In genomic region chr5:119336846-119337564, GRCh38 we compare ENCODE assay signal across 9 cellular contexts. TPM values are rescaled to one million over a fixed set of nuclear protein-coding genes. Genes with fewer than 3 reads are reported as not detected.
DNase-seq lines count a peak whose midpoint lies in the region; ATAC-seq lines count a peak whose summit lies in the region.
"Had no signal": no experiment of that assay in that cellular context is flagged by ENCODE, and none has a peak within 500 bp of the region (broad histone marks: within the 10 kb centered on the region; RNA-seq: fewer than 3 reads in every experiment).

No MANE protein-coding gene starts in this region.

- peaks cover 77% of the 10 kb centered on the region for H3K4me1 Mint-ChIP-seq in activated CD4-positive, alpha-beta T cell treated with anti-CD3 and anti-CD28 coated beads, Interleukin-2, amount 10 ng/mL, durations not matched to agents 24 days and 14 days
- H3K4me1 Mint-ChIP-seq in IgD-negative memory B cell = peaks cover 51 to 68% (median 64%) of the 10 kb centered on the region in 3 donors
- peaks cover 79% of the 10 kb centered on the region for H3K4me1 Mint-ChIP-seq in activated CD4-positive, alpha-beta memory T cell treated with anti-CD3 and anti-CD28 coated beads, Interleukin-2, amount 10 ng/mL, durations not matched to agents 7 days and 5 days
- peaks cover 78 to 95% of the 10 kb centered on the region in 2 donors for H3K4me1 Mint-ChIP-seq in natural killer cell treated with Interleukin-12 subunit alpha and Interleukin-12 subunit beta and Interleukin-15 and Interleukin-18, amount 100 ng/mL, for 72 hours (ENCODE audit: low read depth in 2 of 2)

- POLR2A ChIA-PET in activated CD4-positive, alpha-beta memory T cell treated with anti-CD3 and anti-CD28 coated beads, Interleukin-2, amount 10 ng/mL, durations not matched to agents 7 days and 5 days (lab: Charles Lee) = interaction anchor here (0.8 to 23.6 kb wide), 11 partner anchors 5 to 266 kb away, joined by 3 to 779 read pairs (median 64); partner anchors contain the start of genes DMXL1 and TNFAIP8

- intact Hi-C loops in activated CD4-positive, alpha-beta T cell treated with anti-CD3 and anti-CD28 coated beads, Interleukin-2, amount 10 ng/mL, durations not matched to agents 24 days and 14 days (cut with micrococcal nuclease) = no loop called here

- peaks cover 10% of the 10 kb centered on the region for H3K36me3 Mint-ChIP-seq in activated CD4-positive, alpha-beta T cell treated with anti-CD3 and anti-CD28 coated beads, Interleukin-2, amount 10 ng/mL, durations not matched to agents 24 days and 14 days (ENCODE audit: low read depth)
- no peaks in the 10 kb centered on the region for H3K36me3 Mint-ChIP-seq in IgD-negative memory B cell
- H3K36me3 Mint-ChIP-seq in activated CD4-positive, alpha-beta memory T cell treated with anti-CD3 and anti-CD28 coated beads, Interleukin-2, amount 10 ng/mL, durations not matched to agents 7 days and 5 days (ENCODE audit: low read depth) = peaks cover 51% of the 10 kb centered on the region
- H3K36me3 Mint-ChIP-seq in natural killer cell treated with Interleukin-12 subunit alpha and Interleukin-12 subunit beta and Interleukin-15 and Interleukin-18, amount 100 ng/mL, for 72 hours = no peaks in the 10 kb centered on the region

- H3K4me3 Mint-ChIP-seq in activated CD4-positive, alpha-beta T cell treated with anti-CD3 and anti-CD28 coated beads, Interleukin-2, amount 10 ng/mL, durations not matched to agents 24 days and 14 days = peak overlapping the region; percentile 82
- H3K4me3 Mint-ChIP-seq in IgD-negative memory B cell = peak overlapping the region; percentile 61 to 93 (median 76)
- peak overlapping the region; percentile 57 for H3K4me3 Mint-ChIP-seq in activated CD4-positive, alpha-beta memory T cell treated with anti-CD3 and anti-CD28 coated beads, Interleukin-2, amount 10 ng/mL, durations not matched to agents 7 days and 5 days
- peak overlapping the region; percentile 42 for H3K4me3 Mint-ChIP-seq in natural killer cell treated with Interleukin-12 subunit alpha and Interleukin-12 subunit beta and Interleukin-15 and Interleukin-18, amount 100 ng/mL, for 72 hours

- no peak for DNase-seq in activated CD4-positive, alpha-beta T cell treated with anti-CD3 and anti-CD28 coated beads, Interleukin-2, amount 10 ng/mL, durations not matched to agents 24 days and 14 days
- DNase-seq in activated CD4-positive, alpha-beta T cell treated with anti-CD3 and anti-CD28 coated beads, Interleukin-2, amount 50 U/mL, for 48 hours = no peak
- no peak for DNase-seq in activated CD4-positive, alpha-beta memory T cell treated with anti-CD3 and anti-CD28 coated beads, Interleukin-2, amount 10 ng/mL, durations not matched to agents 7 days and 5 days
- DNase-seq in natural killer cell treated with Interleukin-12 subunit alpha and Interleukin-12 subunit beta and Interleukin-15 and Interleukin-18, amount 100 ng/mL, for 72 hours (ENCODE audit: low spot score) = no peak
- DNase-seq in NCI-H345 treated with DMSO at 0.1 percent for 48 hours (lab: John Stamatoyannopoulos, UW; ENCODE audit: unreplicated experiment) (no peak), SIG-M5 (lab: John Stamatoyannopoulos, UW) (no peak)
- DNase-seq: NCI-H510A had no signal

- H3K27ac Mint-ChIP-seq in activated CD4-positive, alpha-beta T cell treated with anti-CD3 and anti-CD28 coated beads, Interleukin-2, amount 10 ng/mL, durations not matched to agents 24 days and 14 days = peak overlapping the region; percentile 92
- H3K27ac Mint-ChIP-seq in IgD-negative memory B cell = peak overlapping the region; percentile 88 to 98 (median 92)
- peak overlapping the region; percentile 94 for H3K27ac Mint-ChIP-seq in activated CD4-positive, alpha-beta memory T cell treated with anti-CD3 and anti-CD28 coated beads, Interleukin-2, amount 10 ng/mL, durations not matched to agents 7 days and 5 days
- peak overlapping the region; percentile 98 to 99 for H3K27ac Mint-ChIP-seq in natural killer cell treated with Interleukin-12 subunit alpha and Interleukin-12 subunit beta and Interleukin-15 and Interleukin-18, amount 100 ng/mL, for 72 hours

- H3K9me3 Mint-ChIP-seq in activated CD4-positive, alpha-beta T cell treated with anti-CD3 and anti-CD28 coated beads, Interleukin-2, amount 10 ng/mL, durations not matched to agents 24 days and 14 days = no peaks in the 10 kb centered on the region
- no peaks in the 10 kb centered on the region for H3K9me3 Mint-ChIP-seq in IgD-negative memory B cell
- no peaks in the 10 kb centered on the region for H3K9me3 Mint-ChIP-seq in activated CD4-positive, alpha-beta memory T cell treated with anti-CD3 and anti-CD28 coated beads, Interleukin-2, amount 10 ng/mL, durations not matched to agents 7 days and 5 days
- no peaks in the 10 kb centered on the region for H3K9me3 Mint-ChIP-seq in natural killer cell treated with Interleukin-12 subunit alpha and Interleukin-12 subunit beta and Interleukin-15 and Interleukin-18, amount 100 ng/mL, for 72 hours

- CTCF ChIA-PET in activated CD4-positive, alpha-beta memory T cell treated with anti-CD3 and anti-CD28 coated beads, Interleukin-2, amount 10 ng/mL, durations not matched to agents 7 days and 5 days (lab: Charles Lee) = interaction anchor here (0.5 to 10.4 kb wide), 14 partner anchors 8 to 349 kb away, joined by 3 to 77 read pairs (median 5); partner anchors contain the start of genes DTWD2 and TNFAIP8

- ATAC-seq in natural killer cell treated with Interleukin-12 subunit alpha and Interleukin-12 subunit beta and Interleukin-15 and Interleukin-18, amount 100 ng/mL, for 72 hours = no peak
- no peak for ATAC-seq in HG02759 (IDR thresholded peaks at IDR 0.05; ENCODE audit: unreplicated experiment)

- H3K27me3 Mint-ChIP-seq in activated CD4-positive, alpha-beta T cell treated with anti-CD3 and anti-CD28 coated beads, Interleukin-2, amount 10 ng/mL, durations not matched to agents 24 days and 14 days = no peaks in the 10 kb centered on the region
- H3K27me3 Mint-ChIP-seq in IgD-negative memory B cell = no peaks in the 10 kb centered on the region
- H3K27me3 Mint-ChIP-seq in activated CD4-positive, alpha-beta memory T cell treated with anti-CD3 and anti-CD28 coated beads, Interleukin-2, amount 10 ng/mL, durations not matched to agents 7 days and 5 days = no peaks in the 10 kb centered on the region
- H3K27me3 Mint-ChIP-seq in natural killer cell treated with Interleukin-12 subunit alpha and Interleukin-12 subunit beta and Interleukin-15 and Interleukin-18, amount 100 ng/mL, for 72 hours = no peaks in the 10 kb centered on the region

RNA-seq across cellular contexts. Expression of gene TNFAIP8, which starts 18.8 kb away (rescaled TPM):
- total RNA-seq in activated CD4-positive, alpha-beta T cell treated with anti-CD3 and anti-CD28 coated beads, Interleukin-2, amount 10 ng/mL, durations not matched to agents 24 days and 14 days = 188 and 193 TPM in 2 replicates
- 285 TPM for polyA plus RNA-seq in IgD-negative memory B cell
- total RNA-seq in activated CD4-positive, alpha-beta memory T cell treated with anti-CD3 and anti-CD28 coated beads, Interleukin-2, amount 10 ng/mL, durations not matched to agents 7 days and 5 days = 100 to 1,000 TPM; 161 to 163 TPM
- total RNA-seq in natural killer cell treated with Interleukin-12 subunit alpha and Interleukin-12 subunit beta and Interleukin-15 and Interleukin-18, amount 100 ng/mL, for 72 hours = 100 to 1,000 TPM; 131 to 333 TPM
